In genomic region chr7:141691540-141691939, GRCh38 we compare ENCODE assay signal across 39 cellular contexts. TPM values are rescaled to one million over a fixed set of nuclear protein-coding genes. Genes with fewer than 3 reads are reported as not detected.
"Had no signal": no experiment of that assay in that cellular context is flagged by ENCODE, and none has a peak within 500 bp of the region (broad histone marks: within the 10 kb centered on the region; RNA-seq: fewer than 3 reads in every experiment).

No MANE protein-coding gene starts in this region.

- DNase-seq: activated CD4-positive, alpha-beta memory T cell treated with anti-CD3 and anti-CD28 coated beads, Interleukin-2, amount 10 ng/mL, durations not matched to agents 7 days and 5 days; activated CD4-positive, alpha-beta T cell treated with anti-CD3 and anti-CD28 coated beads for 1 hour; activated CD4-positive, alpha-beta T cell treated with anti-CD3 and anti-CD28 coated beads for 36 hours; activated CD4-positive, alpha-beta T cell treated with anti-CD3 and anti-CD28 coated beads for 48 hours; activated CD4-positive, alpha-beta T cell treated with anti-CD3 and anti-CD28 coated beads, Interleukin-2, amount 10 ng/mL, durations not matched to agents 7 days and 5 days; activated CD4-positive, alpha-beta T cell treated with anti-CD3 and anti-CD28 coated beads, Interleukin-2, amount 50 U/mL, for 48 hours; activated CD4-positive, CD25-positive, alpha-beta regulatory T cell; activated CD8-positive, alpha-beta memory T cell treated with anti-CD3 and anti-CD28 coated beads, Interleukin-2, amount 50 U/mL, for 4 hours; activated effector memory CD4-positive, alpha-beta T cell treated with anti-CD3 and anti-CD28 coated beads, Interleukin-2, amount 50 U/mL, for 16 hours; activated gamma-delta T cell treated with Interleukin-2 at 50 U/mL for 16 hours; activated naive CD4-positive, alpha-beta T cell; activated naive CD4-positive, alpha-beta T cell treated with anti-CD3 and anti-CD28 coated beads for 36 hours; activated naive CD4-positive, alpha-beta T cell treated with anti-CD3 and anti-CD28 coated beads, Interleukin-2, amount 50 U/mL, for 16 hours; activated naive CD8-positive, alpha-beta T cell treated with anti-CD3 and anti-CD28 coated beads for 36 hours; activated T-cell treated with anti-CD3 and anti-CD28 coated beads for 4 hours; activated T-cell treated with anti-CD3 and anti-CD28 coated beads, Interleukin-2, amount 50 U/mL, for 1 hour; activated T-cell treated with anti-CD3 and anti-CD28 coated beads, Interleukin-2, amount 50 U/mL, for 4 hours; activated T-cell treated with anti-CD3 and anti-CD28 coated beads, Interleukin-2, amount 50 U/mL, for 72 hours; adrenal gland; amniotic stem cell; aorta; body of pancreas; brain microvascular endothelial cell; central memory CD4-positive, alpha-beta T cell; T-helper 1 cell; T-helper 2 cell; T-helper 9 cell had no signal

- H3K9me3 ChIP-seq: adrenal gland, body of pancreas, breast epithelium had no signal

- ATAC-seq: activated CD4-positive, alpha-beta T cell treated with anti-CD3 and anti-CD28 coated beads for 36 hours; activated CD4-positive, CD25-positive, alpha-beta regulatory T cell treated with anti-CD3 and anti-CD28 coated beads, Interleukin-2, amount 50 U/mL, for 24 hours; activated naive CD4-positive, alpha-beta T cell treated with anti-CD3 and anti-CD28 coated beads, Interleukin-2, amount 50 U/mL, for 72 hours; activated T-cell treated with anti-CD3 and anti-CD28 coated beads, Interleukin-2, amount 50 U/mL, for 4 hours; activated T-cell treated with anti-CD3 and anti-CD28 coated beads, Interleukin-2, amount 50 U/mL, for 72 hours; activated T-helper 17 cell treated with anti-CD3 and anti-CD28 coated beads, Interleukin-2, amount 50 U/mL, for 72 hours; body of pancreas had no signal

- H3K4me3 Mint-ChIP-seq: activated CD4-positive, alpha-beta memory T cell treated with anti-CD3 and anti-CD28 coated beads, Interleukin-2, amount 10 ng/mL, durations not matched to agents 7 days and 5 days; activated CD4-positive, alpha-beta T cell treated with anti-CD3 and anti-CD28 coated beads for 36 hours; activated CD4-positive, alpha-beta T cell treated with anti-CD3 and anti-CD28 coated beads, Interleukin-2, amount 10 ng/mL, durations not matched to agents 7 days and 5 days; activated naive CD4-positive, alpha-beta T cell treated with anti-CD3 and anti-CD28 coated beads for 36 hours; activated naive CD8-positive, alpha-beta T cell treated with anti-CD3 and anti-CD28 coated beads for 36 hours; activated T-cell treated with anti-CD3 and anti-CD28 coated beads, Interleukin-2, amount 50 U/mL, for 4 hours; activated T-cell treated with anti-CD3 and anti-CD28 coated beads, Interleukin-2, amount 50 U/mL, for 72 hours; activated T-helper 1 cell treated with anti-CD3 and anti-CD28 coated beads, Interleukin-12 subunit alpha, Interleukin-12 subunit beta, Interleukin-2, Interleukin-4 antibody, amounts not matched to agents 30 ng/mL and 10 ng/mL and 1 ng/mL, durations not matched to agents 14 hours and 24 hours and 36 hours; activated T-helper 17 cell treated with anti-CD3 and anti-CD28 coated beads, Interleukin-2, amount 50 U/mL, for 72 hours; T-helper 1 cell treated with Interleukin-12 subunit alpha and Interleukin-12 subunit beta and Interleukin-4 antibody, amounts not matched to agents 30 μg/mL and 1 μg/mL, for 36 hours; T-helper 2 cell treated with Interferon-gamma antibody and Interleukin-4, amounts not matched to agents 5 μg/mL and 100 μg/mL, for 36 hours had no signal

- H3K4me1 ChIP-seq: breast epithelium had no signal

- H3K27ac ChIP-seq: adrenal gland, body of pancreas, brain microvascular endothelial cell, breast epithelium, VCaP had no signal

- H3K27me3 Mint-ChIP-seq: activated CD4-positive, alpha-beta memory T cell treated with anti-CD3 and anti-CD28 coated beads, Interleukin-2, amount 10 ng/mL, durations not matched to agents 7 days and 5 days; activated CD4-positive, alpha-beta T cell treated with anti-CD3 and anti-CD28 coated beads for 36 hours; activated CD4-positive, alpha-beta T cell treated with anti-CD3 and anti-CD28 coated beads, Interleukin-2, amount 10 ng/mL, durations not matched to agents 7 days and 5 days; activated naive CD8-positive, alpha-beta T cell treated with anti-CD3 and anti-CD28 coated beads for 36 hours; activated T-helper 17 cell treated with anti-CD3 and anti-CD28 coated beads, Interleukin-2, amount 50 U/mL, for 72 hours had no signal

- H3K4me3 ChIP-seq: adrenal gland, body of pancreas, breast epithelium had no signal

- FAIRE-seq: astrocyte, TTC549 had no signal

- H3K9me3 Mint-ChIP-seq: activated CD4-positive, alpha-beta memory T cell treated with anti-CD3 and anti-CD28 coated beads, Interleukin-2, amount 10 ng/mL, durations not matched to agents 7 days and 5 days; activated CD4-positive, alpha-beta T cell treated with anti-CD3 and anti-CD28 coated beads, Interleukin-2, amount 10 ng/mL, durations not matched to agents 7 days and 5 days; activated naive CD4-positive, alpha-beta T cell treated with anti-CD3 and anti-CD28 coated beads for 36 hours; activated naive CD8-positive, alpha-beta T cell treated with anti-CD3 and anti-CD28 coated beads for 36 hours; activated T-cell treated with anti-CD3 and anti-CD28 coated beads, Interleukin-2, amount 50 U/mL, for 4 hours; activated T-cell treated with anti-CD3 and anti-CD28 coated beads, Interleukin-2, amount 50 U/mL, for 72 hours; activated T-helper 1 cell treated with anti-CD3 and anti-CD28 coated beads, Interleukin-12 subunit alpha, Interleukin-12 subunit beta, Interleukin-2, Interleukin-4 antibody, amounts not matched to agents 30 ng/mL and 10 ng/mL and 1 ng/mL, durations not matched to agents 14 hours and 24 hours and 36 hours; activated T-helper 17 cell treated with anti-CD3 and anti-CD28 coated beads, Interleukin-2, amount 50 U/mL, for 72 hours; T-helper 1 cell treated with Interleukin-12 subunit alpha and Interleukin-12 subunit beta and Interleukin-4 antibody, amounts not matched to agents 30 μg/mL and 1 μg/mL, for 36 hours; T-helper 2 cell treated with Interferon-gamma antibody and Interleukin-4, amounts not matched to agents 5 μg/mL and 100 μg/mL, for 36 hours had no signal

- H3K36me3 ChIP-seq: adrenal gland, brain microvascular endothelial cell, breast epithelium had no signal

- H3K27ac Mint-ChIP-seq: activated CD4-positive, alpha-beta memory T cell treated with anti-CD3 and anti-CD28 coated beads, Interleukin-2, amount 10 ng/mL, durations not matched to agents 7 days and 5 days; activated CD4-positive, alpha-beta T cell treated with anti-CD3 and anti-CD28 coated beads for 36 hours; activated CD4-positive, alpha-beta T cell treated with anti-CD3 and anti-CD28 coated beads, Interleukin-2, amount 10 ng/mL, durations not matched to agents 7 days and 5 days; activated naive CD4-positive, alpha-beta T cell treated with anti-CD3 and anti-CD28 coated beads for 36 hours; activated naive CD4-positive, alpha-beta T cell treated with anti-CD3 and anti-CD28 coated beads, Interleukin-2, amount 50 U/mL, for 72 hours; activated naive CD8-positive, alpha-beta T cell treated with anti-CD3 and anti-CD28 coated beads for 36 hours; activated T-helper 1 cell treated with anti-CD3 and anti-CD28 coated beads, Interleukin-12 subunit alpha, Interleukin-12 subunit beta, Interleukin-2, Interleukin-4 antibody, amounts not matched to agents 30 ng/mL and 10 ng/mL and 1 ng/mL, durations not matched to agents 14 hours and 24 hours and 36 hours; activated T-helper 17 cell treated with anti-CD3 and anti-CD28 coated beads, Interleukin-2, amount 50 U/mL, for 72 hours; T-helper 1 cell treated with Interleukin-12 subunit alpha and Interleukin-12 subunit beta and Interleukin-4 antibody, amounts not matched to agents 30 μg/mL and 1 μg/mL, for 36 hours; T-helper 2 cell treated with Interferon-gamma antibody and Interleukin-4, amounts not matched to agents 5 μg/mL and 100 μg/mL, for 36 hours had no signal

- H3K27me3 ChIP-seq: adrenal gland, body of pancreas, brain microvascular endothelial cell, breast epithelium had no signal

RNA-seq across cellular contexts. Expression of gene WEE2, which starts 16.6 kb away (rescaled TPM):
- total RNA-seq: activated CD4-positive, alpha-beta memory T cell treated with anti-CD3 and anti-CD28 coated beads, Interleukin-2, amount 10 ng/mL, durations not matched to agents 7 days and 5 days; activated CD4-positive, alpha-beta T cell treated with anti-CD3 and anti-CD28 coated beads for 36 hours; activated CD4-positive, alpha-beta T cell treated with anti-CD3 and anti-CD28 coated beads, Interleukin-2, amount 10 ng/mL, durations not matched to agents 7 days and 5 days; activated CD8-positive, alpha-beta memory T cell treated with anti-CD3 and anti-CD28 coated beads for 36 hours; activated naive CD4-positive, alpha-beta T cell treated with anti-CD3 and anti-CD28 coated beads for 36 hours; activated naive CD4-positive, alpha-beta T cell treated with anti-CD3 and anti-CD28 coated beads, Interleukin-2, amount 50 U/mL, for 72 hours; activated naive CD8-positive, alpha-beta T cell treated with anti-CD3 and anti-CD28 coated beads for 36 hours; activated T-cell treated with anti-CD3 and anti-CD28 coated beads, Interleukin-2, amount 50 U/mL, for 4 hours; activated T-cell treated with anti-CD3 and anti-CD28 coated beads, Interleukin-2, amount 50 U/mL, for 72 hours; adrenal gland; astrocyte; body of pancreas; breast epithelium; cardiac septum had no signal
- polyA plus RNA-seq: aorta had no signal
